In the genomic region with DNA sequence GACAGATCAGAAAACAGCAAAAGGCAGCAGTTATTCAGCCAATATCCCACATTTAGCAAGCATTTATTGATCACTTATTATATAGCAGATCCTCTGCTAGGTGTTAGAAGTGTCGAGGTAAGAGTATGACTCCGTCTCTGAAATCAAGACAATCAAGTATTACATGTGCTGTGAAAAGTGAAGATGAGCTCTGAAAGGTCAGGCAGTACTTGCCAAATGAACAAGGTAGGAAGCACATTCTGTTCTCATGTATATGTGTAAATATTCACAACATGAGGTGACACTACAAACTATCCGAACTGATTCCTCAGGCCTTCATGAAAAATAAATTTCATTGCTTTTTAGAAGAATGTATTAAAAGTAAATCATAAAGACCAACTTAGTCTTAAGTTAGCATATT, we compare ENCODE assay signal across 2 cellular contexts.
TF ChIP-seq lines count a peak whose summit lies in the region.

No MANE protein-coding gene starts in this region.

TF ChIP-seq in H1, 55 proteins besides CTCF, POLR2A, EP300 and RAD21:
- TF ChIP-seq SUZ12 (IDR thresholded peaks at IDR 0.05; ENCODE audit: low read length): no peak
- no peak for TF ChIP-seq KDM5A (IDR thresholded peaks at IDR 0.05; ENCODE audit: low read length)
- TF ChIP-seq ZNF274 (IDR thresholded peaks at IDR 0.05; ENCODE audit: borderline replicate concordance, extremely low read depth, low read length): no peak
- no peak for TF ChIP-seq CHD1 (IDR thresholded peaks at IDR 0.05; ENCODE audit: low read depth, low read length)
- TF ChIP-seq FOSL1 (IDR thresholded peaks at IDR 0.05; ENCODE audit: insufficient read depth, low read depth, low read length): no peak
- no peak for TF ChIP-seq HDAC2 (IDR thresholded peaks at IDR 0.05; ENCODE audit: borderline replicate concordance in 1 of 2, low read depth in 2 of 2, low read length in 2 of 2)
- TF ChIP-seq, protein P1, sequence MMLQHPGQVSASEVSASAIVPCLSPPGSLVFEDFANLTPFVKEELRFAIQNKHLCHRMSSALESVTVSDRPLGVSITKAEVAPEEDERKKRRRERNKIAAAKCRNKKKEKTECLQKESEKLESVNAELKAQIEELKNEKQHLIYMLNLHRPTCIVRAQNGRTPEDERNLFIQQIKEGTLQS (IDR thresholded peaks at IDR 0.05; ENCODE audit: insufficient read depth, low read depth, low read length): no peak
- no peak for TF ChIP-seq CREB1 (IDR thresholded peaks at IDR 0.05)
- TF ChIP-seq NANOG (IDR thresholded peaks at IDR 0.05; ENCODE audit: insufficient read depth, low read depth, low read length, poor library complexity, severe bottlenecking): no peak
- no peak for TF ChIP-seq CBX8 (IDR thresholded peaks at IDR 0.05; ENCODE audit: borderline replicate concordance, low read depth, low read length)
- TF ChIP-seq, protein P2, sequence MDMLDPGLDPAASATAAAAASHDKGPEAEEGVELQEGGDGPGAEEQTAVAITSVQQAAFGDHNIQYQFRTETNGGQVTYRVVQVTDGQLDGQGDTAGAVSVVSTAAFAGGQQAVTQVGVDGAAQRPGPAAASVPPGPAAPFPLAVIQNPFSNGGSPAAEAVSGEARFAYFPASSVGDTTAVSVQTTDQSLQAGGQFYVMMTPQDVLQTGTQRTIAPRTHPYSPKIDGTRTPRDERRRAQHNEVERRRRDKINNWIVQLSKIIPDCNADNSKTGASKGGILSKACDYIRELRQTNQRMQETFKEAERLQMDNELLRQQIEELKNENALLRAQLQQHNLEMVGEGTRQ (IDR thresholded peaks at IDR 0.05; ENCODE audit: low read length): no peak
- TF ChIP-seq, protein P3, sequence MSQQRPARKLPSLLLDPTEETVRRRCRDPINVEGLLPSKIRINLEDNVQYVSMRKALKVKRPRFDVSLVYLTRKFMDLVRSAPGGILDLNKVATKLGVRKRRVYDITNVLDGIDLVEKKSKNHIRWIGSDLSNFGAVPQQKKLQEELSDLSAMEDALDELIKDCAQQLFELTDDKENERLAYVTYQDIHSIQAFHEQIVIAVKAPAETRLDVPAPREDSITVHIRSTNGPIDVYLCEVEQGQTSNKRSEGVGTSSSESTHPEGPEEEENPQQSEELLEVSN (IDR thresholded peaks at IDR 0.05): no peak
- no peak for TF ChIP-seq RXRA (IDR thresholded peaks at IDR 0.05; ENCODE audit: insufficient read depth, low read depth, low read length)
- no peak for TF ChIP-seq SP2 (IDR thresholded peaks at IDR 0.05; ENCODE audit: low read length)
- no peak for TF ChIP-seq SIRT6 (IDR thresholded peaks at IDR 0.05; ENCODE audit: low read length)
- TF ChIP-seq PHF8 (conservative IDR thresholded peaks at IDR 0.05; ENCODE audit: low read depth, low read length): no peak
- no peak for TF ChIP-seq JUN (IDR thresholded peaks at IDR 0.05; ENCODE audit: low read depth, low read length)
- TF ChIP-seq SP4 (IDR thresholded peaks at IDR 0.05; ENCODE audit: low read length): no peak
TF ChIP-seq in H1: peak in this region for 0.

TF ChIP-seq in SK-N-SH treated with all-trans-retinoic acid at 6 μM for 48 hours, 23 proteins besides CTCF, POLR2A, EP300 and RAD21:
- TF ChIP-seq ESRRG (CRISPR knock-in tag; IDR thresholded peaks at IDR 0.05) (no peak), TCF4 (CRISPR knock-in tag; IDR thresholded peaks at IDR 0.05; ENCODE audit: borderline replicate concordance) (no peak), ZNF565 (CRISPR knock-in tag; conservative IDR thresholded peaks at IDR 0.05; ENCODE audit: low read depth) (no peak), GLIS3 (CRISPR knock-in tag; IDR thresholded peaks at IDR 0.05) (no peak), CSDC2 (CRISPR knock-in tag; IDR thresholded peaks at IDR 0.05) (no peak), ZNF70 (CRISPR knock-in tag; IDR thresholded peaks at IDR 0.05) (no peak), ZFP3 (CRISPR knock-in tag; IDR thresholded peaks at IDR 0.05) (no peak), TOX (CRISPR knock-in tag; IDR thresholded peaks at IDR 0.05; ENCODE audit: borderline replicate concordance) (no peak), ISL1 (CRISPR knock-in tag; IDR thresholded peaks at IDR 0.05) (no peak), OSR1 (CRISPR knock-in tag; IDR thresholded peaks at IDR 0.05) (no peak), ZFP30 (CRISPR knock-in tag; IDR thresholded peaks at IDR 0.05) (no peak), PPARA (CRISPR knock-in tag; IDR thresholded peaks at IDR 0.05; ENCODE audit: borderline replicate concordance) (no peak), SNAI2 (CRISPR knock-in tag; IDR thresholded peaks at IDR 0.05) (no peak), BACH2 (CRISPR knock-in tag; IDR thresholded peaks at IDR 0.05; ENCODE audit: borderline replicate concordance) (no peak), RARB (CRISPR knock-in tag; IDR thresholded peaks at IDR 0.05) (no peak)
- TF ChIP-seq, protein P4, sequence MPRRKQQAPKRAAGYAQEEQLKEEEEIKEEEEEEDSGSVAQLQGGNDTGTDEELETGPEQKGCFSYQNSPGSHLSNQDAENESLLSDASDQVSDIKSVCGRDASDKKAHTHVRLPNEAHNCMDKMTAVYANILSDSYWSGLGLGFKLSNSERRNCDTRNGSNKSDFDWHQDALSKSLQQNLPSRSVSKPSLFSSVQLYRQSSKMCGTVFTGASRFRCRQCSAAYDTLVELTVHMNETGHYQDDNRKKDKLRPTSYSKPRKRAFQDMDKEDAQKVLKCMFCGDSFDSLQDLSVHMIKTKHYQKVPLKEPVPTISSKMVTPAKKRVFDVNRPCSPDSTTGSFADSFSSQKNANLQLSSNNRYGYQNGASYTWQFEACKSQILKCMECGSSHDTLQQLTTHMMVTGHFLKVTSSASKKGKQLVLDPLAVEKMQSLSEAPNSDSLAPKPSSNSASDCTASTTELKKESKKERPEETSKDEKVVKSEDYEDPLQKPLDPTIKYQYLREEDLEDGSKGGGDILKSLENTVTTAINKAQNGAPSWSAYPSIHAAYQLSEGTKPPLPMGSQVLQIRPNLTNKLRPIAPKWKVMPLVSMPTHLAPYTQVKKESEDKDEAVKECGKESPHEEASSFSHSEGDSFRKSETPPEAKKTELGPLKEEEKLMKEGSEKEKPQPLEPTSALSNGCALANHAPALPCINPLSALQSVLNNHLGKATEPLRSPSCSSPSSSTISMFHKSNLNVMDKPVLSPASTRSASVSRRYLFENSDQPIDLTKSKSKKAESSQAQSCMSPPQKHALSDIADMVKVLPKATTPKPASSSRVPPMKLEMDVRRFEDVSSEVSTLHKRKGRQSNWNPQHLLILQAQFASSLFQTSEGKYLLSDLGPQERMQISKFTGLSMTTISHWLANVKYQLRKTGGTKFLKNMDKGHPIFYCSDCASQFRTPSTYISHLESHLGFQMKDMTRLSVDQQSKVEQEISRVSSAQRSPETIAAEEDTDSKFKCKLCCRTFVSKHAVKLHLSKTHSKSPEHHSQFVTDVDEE (CRISPR knock-in tag; IDR thresholded peaks at IDR 0.05): no peak
- TF ChIP-seq, protein P5, sequence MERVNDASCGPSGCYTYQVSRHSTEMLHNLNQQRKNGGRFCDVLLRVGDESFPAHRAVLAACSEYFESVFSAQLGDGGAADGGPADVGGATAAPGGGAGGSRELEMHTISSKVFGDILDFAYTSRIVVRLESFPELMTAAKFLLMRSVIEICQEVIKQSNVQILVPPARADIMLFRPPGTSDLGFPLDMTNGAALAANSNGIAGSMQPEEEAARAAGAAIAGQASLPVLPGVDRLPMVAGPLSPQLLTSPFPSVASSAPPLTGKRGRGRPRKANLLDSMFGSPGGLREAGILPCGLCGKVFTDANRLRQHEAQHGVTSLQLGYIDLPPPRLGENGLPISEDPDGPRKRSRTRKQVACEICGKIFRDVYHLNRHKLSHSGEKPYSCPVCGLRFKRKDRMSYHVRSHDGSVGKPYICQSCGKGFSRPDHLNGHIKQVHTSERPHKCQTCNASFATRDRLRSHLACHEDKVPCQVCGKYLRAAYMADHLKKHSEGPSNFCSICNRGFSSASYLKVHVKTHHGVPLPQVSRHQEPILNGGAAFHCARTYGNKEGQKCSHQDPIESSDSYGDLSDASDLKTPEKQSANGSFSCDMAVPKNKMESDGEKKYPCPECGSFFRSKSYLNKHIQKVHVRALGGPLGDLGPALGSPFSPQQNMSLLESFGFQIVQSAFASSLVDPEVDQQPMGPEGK (CRISPR knock-in tag; IDR thresholded peaks at IDR 0.05; ENCODE audit: borderline replicate concordance): no peak
- TF ChIP-seq, protein P6, sequence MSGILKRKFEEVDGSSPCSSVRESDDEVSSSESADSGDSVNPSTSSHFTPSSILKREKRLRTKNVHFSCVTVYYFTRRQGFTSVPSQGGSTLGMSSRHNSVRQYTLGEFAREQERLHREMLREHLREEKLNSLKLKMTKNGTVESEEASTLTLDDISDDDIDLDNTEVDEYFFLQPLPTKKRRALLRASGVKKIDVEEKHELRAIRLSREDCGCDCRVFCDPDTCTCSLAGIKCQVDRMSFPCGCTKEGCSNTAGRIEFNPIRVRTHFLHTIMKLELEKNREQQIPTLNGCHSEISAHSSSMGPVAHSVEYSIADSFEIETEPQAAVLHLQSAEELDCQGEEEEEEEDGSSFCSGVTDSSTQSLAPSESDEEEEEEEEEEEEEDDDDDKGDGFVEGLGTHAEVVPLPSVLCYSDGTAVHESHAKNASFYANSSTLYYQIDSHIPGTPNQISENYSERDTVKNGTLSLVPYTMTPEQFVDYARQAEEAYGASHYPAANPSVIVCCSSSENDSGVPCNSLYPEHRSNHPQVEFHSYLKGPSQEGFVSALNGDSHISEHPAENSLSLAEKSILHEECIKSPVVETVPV (CRISPR knock-in tag; IDR thresholded peaks at IDR 0.05): no peak
